9 cellular contexts compared by ENCODE assay signal in the genomic region with DNA sequence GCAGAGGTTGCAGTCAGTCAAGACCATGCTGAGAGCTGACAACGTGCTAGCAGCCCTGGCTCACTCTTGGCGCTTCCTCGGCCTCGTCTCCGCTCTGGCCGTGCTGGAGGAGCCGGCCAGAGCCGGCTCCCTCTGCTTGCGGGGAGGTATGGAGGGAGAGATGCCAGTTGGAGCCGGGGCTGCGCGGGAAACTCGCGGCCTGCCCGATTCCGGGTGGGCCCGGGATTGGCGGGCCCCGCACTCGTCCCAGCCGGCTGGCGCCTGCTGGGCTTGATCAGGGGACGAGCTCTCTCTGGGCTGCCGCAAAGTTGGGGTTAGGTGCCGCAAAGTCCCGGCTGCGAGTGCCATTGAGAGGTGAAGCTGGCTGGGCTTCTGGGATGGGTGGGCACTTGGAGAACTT. TPM values are rescaled to one million over a fixed set of nuclear protein-coding genes. Genes with fewer than 3 reads are reported as not detected.
"Had no signal": no experiment of that assay in that cellular context is flagged by ENCODE, and none has a peak within 500 bp of the region (broad histone marks: within the 10 kb centered on the region; RNA-seq: fewer than 3 reads in every experiment).

No MANE protein-coding gene starts in this region.

- H3K27ac Mint-ChIP-seq: H9, HFFc6 had no signal

- ATAC-seq: HCT116 had no signal

- DNase-seq: GM23248, GOT3, H7, H9, HCEC 1CT, HFFc6 had no signal

- H3K4me3 ChIP-seq: GM23248, HAP-1 had no signal

- H2AFZ ChIP-seq: GM23248 had no signal

- H3K9ac ChIP-seq: GM23248 had no signal

- H3K9me3 ChIP-seq: HAP-1 had no signal

- FAIRE-seq: H54 had no signal

- H3K27ac ChIP-seq: GM23248 had no signal

- H3K36me3 ChIP-seq: HAP-1 had no signal

- H3K4me3 Mint-ChIP-seq: H9, HFFc6 had no signal

RNA-seq across cellular contexts. Expression of gene SHISA3, which starts 27.8 kb away (rescaled TPM):
- total RNA-seq: HFFc6 had no signal
